ENCODE assay signal across 25 cellular contexts in genomic region chr1:198380275-198380674, GRCh38.
"Had no signal": no experiment of that assay in that cellular context is flagged by ENCODE, and none has a peak within 500 bp of the region (broad histone marks: within the 10 kb centered on the region; RNA-seq: fewer than 3 reads in every experiment).

No MANE protein-coding gene starts in this region.

- H3K9me3 ChIP-seq: Peyer's patch, SJCRH30 had no signal

- H3K4me3 ChIP-seq: cardiac muscle cell, Peyer's patch, SJCRH30 had no signal

- H3K4me3 Mint-ChIP-seq: activated CD4-positive, alpha-beta memory T cell treated with anti-CD3 and anti-CD28 coated beads for 36 hours; activated CD4-positive, alpha-beta T cell treated with anti-CD3 and anti-CD28 coated beads, Interleukin-2, amount 10 ng/mL, durations not matched to agents 7 days and 5 days; dendritic cell treated with granulocyte-macrophage colony-stimulating factor and Interleukin-4, amounts not matched to agents 40 ng/mL and 50 ng/mL, for 4 days had no signal

- H3K27ac ChIP-seq: brain microvascular endothelial cell, cardiac muscle cell, Peyer's patch, RWPE1, SJCRH30, VCaP had no signal

- H3K27me3 ChIP-seq: brain microvascular endothelial cell, cardiac muscle cell, Peyer's patch, SJCRH30 had no signal

- H3K4me1 ChIP-seq: Peyer's patch, SJCRH30 had no signal

- H3K27me3 Mint-ChIP-seq: activated CD4-positive, alpha-beta memory T cell treated with anti-CD3 and anti-CD28 coated beads for 36 hours; activated CD4-positive, alpha-beta T cell treated with anti-CD3 and anti-CD28 coated beads, Interleukin-2, amount 10 ng/mL, durations not matched to agents 7 days and 5 days; dendritic cell treated with granulocyte-macrophage colony-stimulating factor and Interleukin-4, amounts not matched to agents 40 ng/mL and 50 ng/mL, for 4 days had no signal

- ATAC-seq: activated T-cell treated with anti-CD3 and anti-CD28 coated beads, Interleukin-2, amount 50 U/mL, for 72 hours had no signal

- H3K27ac Mint-ChIP-seq: activated CD4-positive, alpha-beta memory T cell treated with anti-CD3 and anti-CD28 coated beads for 36 hours; activated CD4-positive, alpha-beta T cell treated with anti-CD3 and anti-CD28 coated beads, Interleukin-2, amount 10 ng/mL, durations not matched to agents 7 days and 5 days; activated T-helper 2 cell treated with anti-CD3 and anti-CD28 coated beads, Interferon-gamma antibody, Interleukin-2, Interleukin-4, amounts not matched to agents 10 μg/mL and 5 μg/mL and 100 μg/mL, durations not matched to agents 14 hours and 24 hours and 36 hours; dendritic cell treated with granulocyte-macrophage colony-stimulating factor and Interleukin-4, amounts not matched to agents 40 ng/mL and 50 ng/mL, for 4 days had no signal

- DNase-seq: activated CD4-positive, alpha-beta memory T cell treated with anti-CD3 and anti-CD28 coated beads for 36 hours; activated CD4-positive, alpha-beta T cell treated with anti-CD3 and anti-CD28 coated beads, Interleukin-2, amount 10 ng/mL, durations not matched to agents 7 days and 5 days; activated CD4-positive, CD25-positive, alpha-beta regulatory T cell; activated CD8-positive, alpha-beta memory T cell treated with anti-CD3 and anti-CD28 coated beads, Interleukin-2, amount 50 U/mL, for 4 hours; activated gamma-delta T cell treated with Interleukin-2 at 50 U/mL for 16 hours; activated naive CD4-positive, alpha-beta T cell treated with anti-CD3 and anti-CD28 coated beads, Interleukin-2, amount 50 U/mL, for 16 hours; activated T-cell treated with anti-CD3 and anti-CD28 coated beads, Interleukin-2, amount 50 U/mL, for 72 hours; brain microvascular endothelial cell; Kasumi-1; NCI-H1092; NCI-H1417; NCI-H2029; NCI-H2107; NCI-H2171 treated with DMSO at 0.1 percent for 48 hours; NCI-H226; NCI-H526; Peyer's patch; Right ventricle myocardium superior; SJCRH30; T1000 had no signal

- H3K36me3 ChIP-seq: brain microvascular endothelial cell, cardiac muscle cell, Peyer's patch, SJCRH30 had no signal
